Comparison of ENCODE assay signal across 8 cellular contexts in genomic region chr4:140523857-140524742, GRCh38.
A peak's percentile ranks its signal among the peaks of the same experiment; 100 is the strongest.
DNase-seq lines count a peak whose midpoint lies in the region; ATAC-seq and TF ChIP-seq lines count a peak whose summit lies in the region.

Gene ELMOD2 (plus strand): TSS chr4:140524168. CDS start chr4:140525429, 1,261 bp downstream.

- TF ChIP-seq CTCF in choroid plexus epithelial cell (conservative IDR thresholded peaks at IDR 0.05; ENCODE audit: low read depth, low read length), result peak; percentile 93

- H3K4me3 ChIP-seq in choroid plexus epithelial cell (ENCODE audit: low read depth, low read length), result peak within 1 kb of the TSS; percentile 79

- DNase-seq in Ammon's horn (ENCODE audit: low spot score) (peak; percentile 99), NCI-H510A (lab: John Stamatoyannopoulos, UW) (peak; percentile 95), choroid plexus epithelial cell (ENCODE audit: low read depth) (peak; percentile 99), kidney glomerular epithelial cell (lab: John Stamatoyannopoulos, UW) (peak; percentile 95)
- DNase-seq in activated CD4-positive, alpha-beta T cell treated with anti-CD3 and anti-CD28 coated beads for 24 hours (ENCODE audit: low read depth in 2 of 2), result peak; percentile 92 to 95
- peak; percentile 92 to 95 (median 94) for DNase-seq in stimulated activated CD4-positive, alpha-beta T cell treated with anti-CD3 and anti-CD28 coated beads, Interleukin-1b, Interleukin-23, amount 100 ng/mL, for 24 hours (ENCODE audit: low read depth in 4 of 4, low spot score in 1 of 4)

- ATAC-seq in GM19043 (IDR thresholded peaks at IDR 0.05; ENCODE audit: low read depth, unreplicated experiment) (peak; percentile 100), HG03432 (IDR thresholded peaks at IDR 0.05; ENCODE audit: unreplicated experiment) (peak; percentile 100)

Comparison
In these comparisons a context has a peak if more than half of its experiments do, and no peak if none do; other contexts are left out.
1. Peak in every context shown above with its lines: DNase-seq, ATAC-seq and H3K4me3 ChIP-seq.